Comparison of ENCODE assay signal across 18 cellular contexts in the genomic region with DNA sequence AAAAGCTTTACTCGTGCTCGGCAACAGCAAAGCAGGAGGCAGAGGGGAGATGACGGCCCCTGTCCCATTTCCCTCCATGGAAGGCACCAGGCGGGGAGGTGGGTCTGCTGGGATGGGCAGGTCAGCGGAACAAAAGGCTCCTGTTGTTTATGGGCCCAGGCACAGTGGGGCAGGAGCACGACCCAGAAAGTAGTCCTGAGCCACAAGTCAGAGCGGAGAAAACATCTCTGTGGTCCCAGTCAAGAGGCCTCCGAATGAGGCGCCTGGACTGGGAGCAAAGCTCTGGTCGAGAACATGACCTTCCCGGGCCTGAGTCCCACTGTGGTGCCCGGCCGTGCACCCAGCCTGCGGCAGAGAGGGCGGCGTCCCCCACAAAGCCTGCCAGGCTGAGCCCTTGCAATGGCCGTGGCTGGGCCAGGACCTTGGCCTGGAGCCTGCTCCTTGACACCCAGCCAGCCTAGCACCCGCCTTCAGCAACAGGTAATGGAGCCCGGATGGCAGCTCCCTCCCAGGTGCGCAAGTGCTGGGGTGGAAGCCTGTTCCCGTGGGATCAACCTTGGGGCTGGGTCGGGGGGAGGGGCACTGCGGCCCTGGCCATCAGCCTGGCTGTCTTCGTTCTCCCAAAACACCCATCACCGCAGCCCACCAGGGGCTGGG. TPM values are rescaled to one million over a fixed set of nuclear protein-coding genes. Genes with fewer than 3 reads are reported as not detected.
DNase-seq lines count a peak whose midpoint lies in the region; ATAC-seq, FAIRE-seq and TF ChIP-seq lines count a peak whose summit lies in the region.
"Had no signal": no experiment of that assay in that cellular context is flagged by ENCODE, and none has a peak within 500 bp of the region (broad histone marks: within the 10 kb centered on the region; RNA-seq: fewer than 3 reads in every experiment).

No MANE protein-coding gene starts in this region.

- H4K20me1 ChIP-seq in HCT116 (ENCODE audit: insufficient read depth) (no peaks in the 10 kb centered on the region), K562 (replicated peaks; ENCODE audit: control insufficient read depth, insufficient read depth, low read length) (0 out of 2 replicates have a peak, but pooled peaks cover 4% of the 10 kb centered on the region)

- CTCF ChIA-PET in HCT116 (lab: Charles Lee) (no interaction called here), K562 (lab: Yijun Ruan, JAX; ENCODE audit: low intra/inter-chr PET ratio) (no interaction called here), HEK293T (lab: Yijun Ruan, JAX) (no interaction called here)

- WGBS in K562 (ENCODE audit: insufficient coverage, low coverage, missing lambda C conversion rate), result 91% methylated on average over 16 of the region's 25 CpGs
- WGBS in right lobe of liver (ENCODE audit: insufficient coverage, low coverage, low lambda C conversion rate, missing lambda C conversion rate), result 75% methylated on average over 7 of the region's 25 CpGs

- H3K79me2 ChIP-seq in HCT116 (ENCODE audit: insufficient read depth, low read length) (peaks cover 25% of the 10 kb centered on the region), K562 (ENCODE audit: control insufficient read depth, insufficient read depth, low read length) (peaks cover 24% of the 10 kb centered on the region)

- TF ChIP-seq EP300 in K562 (IDR thresholded peaks at IDR 0.05; ENCODE audit: low read length), result no peak

- H2AFZ ChIP-seq in HCT116 (ENCODE audit: low read depth, low read length, poor library complexity, severe bottlenecking), result no peak overlapping the region
- H2AFZ ChIP-seq in K562 (ENCODE audit: low read depth, low read length), result no peak overlapping the region

- H3K9ac ChIP-seq in HCT116 (ENCODE audit: low read length) (no peak overlapping the region), K562 (ENCODE audit: insufficient read depth in 1 of 2, low read depth in 2 of 2, low read length in 2 of 2) (peak overlapping the region in 1 of 2 experiments; percentile 65; a peak in 2 of 4 replicates)

- POLR2A ChIA-PET in HCT116 (lab: Charles Lee) (no interaction called here), K562 (lab: Yijun Ruan, JAX) (interaction anchor here (0.6 kb wide), 1 partner anchor 10 kb away, joined by 3 read pairs; the partner anchor contains the start of gene DCXR), HEK293T (lab: Yijun Ruan, JAX) (no interaction called here)

- TF ChIP-seq CTCF in HCT116 (IDR thresholded peaks at IDR 0.05 in 2 of 3, conservative IDR thresholded peaks at IDR 0.05 in 1 of 3; ENCODE audit: borderline replicate concordance in 1 of 3, insufficient read depth in 1 of 3, low read depth in 2 of 3, low read length in 2 of 3) (no peak), K562 (IDR thresholded peaks at IDR 0.05 in 2 of 3, conservative IDR thresholded peaks at IDR 0.05 in 1 of 3; ENCODE audit: insufficient read depth in 2 of 3, low read depth in 1 of 3, low read length in 3 of 3) (no peak), right lobe of liver (IDR thresholded peaks at IDR 0.05) (no peak)

- no peak for ATAC-seq in CD4-positive, CD25-positive, alpha-beta regulatory T cell (ENCODE audit: low read depth in 2 of 2)
- ATAC-seq in HCT116 (no peak), K562 (no peak), right lobe of liver (peak; percentile 36 to 84 (median 65)), HG03095 (IDR thresholded peaks at IDR 0.05; ENCODE audit: unreplicated experiment) (no peak), GM21423 (IDR thresholded peaks at IDR 0.05; ENCODE audit: unreplicated experiment) (no peak)
- ATAC-seq: GM12878 had no signal

- no peaks in the 10 kb centered on the region for H3K27me3 Mint-ChIP-seq in CD4-positive, CD25-positive, alpha-beta regulatory T cell
- no peaks in the 10 kb centered on the region for H3K27me3 Mint-ChIP-seq in activated T-helper 2 cell treated with anti-CD3 and anti-CD28 coated beads, Interferon-gamma antibody, Interleukin-2, Interleukin-4, amounts not matched to agents 10 μg/mL and 5 μg/mL and 100 μg/mL, durations not matched to agents 14 hours and 24 hours and 36 hours (ENCODE audit: low read depth)

- H3K4me1 ChIP-seq in CD4-positive, CD25-positive, alpha-beta regulatory T cell (ENCODE audit: control insufficient read depth, insufficient read depth, low read length, poor library complexity, severe bottlenecking), result peaks cover 14% of the 10 kb centered on the region
- H3K4me1 ChIP-seq in HCT116 (ENCODE audit: control insufficient read depth in 1 of 2, insufficient read depth in 2 of 2, low read length in 2 of 2) (peaks cover 8 to 15% of the 10 kb centered on the region in 2 experiments; a peak in 3 of 4 replicates), K562 (replicated peaks in 1 of 2; ENCODE audit: control insufficient read depth in 2 of 2, insufficient read depth in 2 of 2, low read length in 2 of 2) (peaks cover 6 to 72% of the 10 kb centered on the region in 2 experiments; a peak in 3 of 5 replicates), right lobe of liver (peaks cover 0 to 22% (median 8%) of the 10 kb centered on the region in 4 donors)

- in situ Hi-C loops in K562 (cut with MboI), result no loop called here

- peaks cover 0 to 20% (median 5%) of the 10 kb centered on the region in 4 donors for H3K4me1 Mint-ChIP-seq in CD4-positive, CD25-positive, alpha-beta regulatory T cell
- H3K4me1 Mint-ChIP-seq in activated T-helper 2 cell treated with anti-CD3 and anti-CD28 coated beads, Interferon-gamma antibody, Interleukin-2, Interleukin-4, amounts not matched to agents 10 μg/mL and 5 μg/mL and 100 μg/mL, durations not matched to agents 14 hours and 24 hours and 36 hours (ENCODE audit: low read depth), result peaks cover 7% of the 10 kb centered on the region

- RAD21 ChIA-PET in HCT116 (lab: Charles Lee; ENCODE audit: low non-redundant PET in 1 of 2, low total read pairs in 2 of 2, uncharacterized antibody in 2 of 2, unreplicated experiment in 2 of 2), result interaction anchor here in 1 of 2 experiments (0.7 kb wide), 1 partner anchor 28 kb away, joined by 3 read pairs; no protein-coding TSS in a partner anchor

- H3K9me3 Mint-ChIP-seq in CD4-positive, CD25-positive, alpha-beta regulatory T cell, result peaks cover 0 to 1% (median 0%) of the 10 kb centered on the region in 7 donors
- no peaks in the 10 kb centered on the region for H3K9me3 Mint-ChIP-seq in activated T-helper 2 cell treated with anti-CD3 and anti-CD28 coated beads, Interferon-gamma antibody, Interleukin-2, Interleukin-4, amounts not matched to agents 10 μg/mL and 5 μg/mL and 100 μg/mL, durations not matched to agents 14 hours and 24 hours and 36 hours
- H3K9me3 Mint-ChIP-seq: CD14-positive monocyte had no signal

- intact Hi-C loops in HCT116 (cut with micrococcal nuclease), result no loop called here
- intact Hi-C loops in K562 (cut with micrococcal nuclease), result no loop called here
- intact Hi-C loops in right lobe of liver (cut with DNase I), result no loop called here
- intact Hi-C loops in activated T-helper 2 cell treated with anti-CD3 and anti-CD28 coated beads, Interferon-gamma antibody, Interleukin-2, Interleukin-4, amounts not matched to agents 10 μg/mL and 5 μg/mL and 100 μg/mL, durations not matched to agents 14 hours and 24 hours and 36 hours (cut with micrococcal nuclease), result no loop called here

- H3K4me2 ChIP-seq in HCT116 (ENCODE audit: low read length) (no peak overlapping the region), K562 (ENCODE audit: insufficient read depth, low read length) (no peak overlapping the region)

- no peak for TF ChIP-seq RAD21 in HCT116 (IDR thresholded peaks at IDR 0.05; ENCODE audit: low read depth)
- TF ChIP-seq RAD21 in K562 (CRISPR knock-in tag; conservative IDR thresholded peaks at IDR 0.05 in 1 of 2, IDR thresholded peaks at IDR 0.05 in 1 of 2), result no peak

- H3K27me3 ChIP-seq in CD4-positive, CD25-positive, alpha-beta regulatory T cell (ENCODE audit: control insufficient read depth, insufficient read depth, low read length), result no peaks in the 10 kb centered on the region
- no peaks in the 10 kb centered on the region for H3K27me3 ChIP-seq in HCT116 (ENCODE audit: insufficient read depth, low read length)
- H3K27me3 ChIP-seq in K562 (ENCODE audit: control insufficient read depth in 2 of 2, insufficient read depth in 2 of 2, low read length in 2 of 2), result no peaks in the 10 kb centered on the region
- H3K27me3 ChIP-seq in right lobe of liver, result no peaks in the 10 kb centered on the region

- peaks cover 2% of the 10 kb centered on the region for H3K9me1 ChIP-seq in K562 (ENCODE audit: control insufficient read depth, insufficient read depth, low read length)

- no peaks in the 10 kb centered on the region for H3K36me3 ChIP-seq in CD4-positive, CD25-positive, alpha-beta regulatory T cell (ENCODE audit: control insufficient read depth, insufficient read depth, low read length)
- H3K36me3 ChIP-seq in HCT116 (ENCODE audit: control insufficient read depth in 1 of 2, insufficient read depth in 2 of 2, low read length in 2 of 2) (peaks cover 7 to 19% of the 10 kb centered on the region in 2 experiments; a peak in 2 of 4 replicates), K562 (ENCODE audit: control insufficient read depth, insufficient read depth, low read length) (peaks cover 39% of the 10 kb centered on the region; the same call in 2 of the 3 replicates), right lobe of liver (peaks cover 0 to 3% (median under 1%) of the 10 kb centered on the region in 4 donors)

- peaks cover 7% of the 10 kb centered on the region for H3K36me3 Mint-ChIP-seq in CD4-positive, CD25-positive, alpha-beta regulatory T cell
- H3K36me3 Mint-ChIP-seq in activated T-helper 2 cell treated with anti-CD3 and anti-CD28 coated beads, Interferon-gamma antibody, Interleukin-2, Interleukin-4, amounts not matched to agents 10 μg/mL and 5 μg/mL and 100 μg/mL, durations not matched to agents 14 hours and 24 hours and 36 hours (ENCODE audit: low read depth), result peaks cover 5% of the 10 kb centered on the region

- H3K27ac Mint-ChIP-seq in CD4-positive, CD25-positive, alpha-beta regulatory T cell, result no peak overlapping the region
- H3K27ac Mint-ChIP-seq in activated T-helper 2 cell treated with anti-CD3 and anti-CD28 coated beads, Interferon-gamma antibody, Interleukin-2, Interleukin-4, amounts not matched to agents 10 μg/mL and 5 μg/mL and 100 μg/mL, durations not matched to agents 14 hours and 24 hours and 36 hours, result no peak overlapping the region

- H3K9me2 ChIP-seq in HCT116 (ENCODE audit: insufficient read depth), result no peaks in the 10 kb centered on the region

- no peak overlapping the region for H3K4me3 ChIP-seq in CD4-positive, CD25-positive, alpha-beta regulatory T cell (ENCODE audit: low read depth, low read length)
- H3K4me3 ChIP-seq in HCT116 (replicated peaks in 1 of 2; ENCODE audit: low read depth in 1 of 2, low read length in 2 of 2), result no peak overlapping the region
- no peak overlapping the region for H3K4me3 ChIP-seq in K562
- no peak overlapping the region for H3K4me3 ChIP-seq in right lobe of liver
- H3K4me3 ChIP-seq: GM12878, HAP-1 had no signal

- no peak for FAIRE-seq in K562 (lab: Jason Lieb, UNC)
- FAIRE-seq: G401.6, GM12878 had no signal

- peak overlapping the region in 3 of 4 donors; percentile 52 to 83 (median 66) for H3K4me3 Mint-ChIP-seq in CD4-positive, CD25-positive, alpha-beta regulatory T cell
- H3K4me3 Mint-ChIP-seq in activated T-helper 2 cell treated with anti-CD3 and anti-CD28 coated beads, Interferon-gamma antibody, Interleukin-2, Interleukin-4, amounts not matched to agents 10 μg/mL and 5 μg/mL and 100 μg/mL, durations not matched to agents 14 hours and 24 hours and 36 hours (ENCODE audit: low read depth), result no peak overlapping the region
- H3K4me3 Mint-ChIP-seq: CD14-positive monocyte had no signal

- H3K9me3 ChIP-seq in CD4-positive, CD25-positive, alpha-beta regulatory T cell (ENCODE audit: control insufficient read depth in 2 of 2, low read length in 2 of 2), result no peaks in the 10 kb centered on the region
- H3K9me3 ChIP-seq in HCT116 (ENCODE audit: control insufficient read depth in 1 of 2, insufficient read depth in 1 of 2, low read depth in 1 of 2, low read length in 2 of 2) (no peaks in the 10 kb centered on the region), K562 (replicated peaks; ENCODE audit: control insufficient read depth, insufficient read depth, low read depth, low read length) (no peaks in the 10 kb centered on the region), right lobe of liver (no peaks in the 10 kb centered on the region)
- H3K9me3 ChIP-seq: HAP-1 had no signal

- TF ChIP-seq POLR2A in HCT116 (IDR thresholded peaks at IDR 0.05; ENCODE audit: borderline replicate concordance, extremely low read depth, insufficient read depth, insufficient read length), result no peak
- TF ChIP-seq POLR2A in K562 (conservative IDR thresholded peaks at IDR 0.05), result no peak
- TF ChIP-seq POLR2A in right lobe of liver (IDR thresholded peaks at IDR 0.05), result no peak

- TSS peak; percentile 22 for BruUV-seq in HCT116 (replicated peaks; lab: Mats Ljungman, UMichigan)
- no TSS peak for BruUV-seq in K562 (replicated peaks; lab: Mats Ljungman, UMichigan)

- H3K27ac ChIP-seq in CD4-positive, CD25-positive, alpha-beta regulatory T cell (ENCODE audit: insufficient read depth, low read length, poor library complexity, severe bottlenecking), result no peak overlapping the region
- H3K27ac ChIP-seq in HCT116 (ENCODE audit: low read depth, low read length) (no peak overlapping the region; the same call in 1 of the 2 replicates), K562 (ENCODE audit: extremely low read depth, low read depth, low read length) (no peak overlapping the region), right lobe of liver (peak overlapping the region in 1 of 3 donors; percentile 33)

- DNase-seq in CD4-positive, CD25-positive, alpha-beta regulatory T cell, result no peak
- DNase-seq in HCT116 (ENCODE audit: low read depth, low spot score), result no peak
- peak in 1 of 4 experiments; percentile 11 for DNase-seq in K562 (ENCODE audit: extremely low read depth in 1 of 4, low spot score in 3 of 4)
- peak in 2 of 3 donors; percentile 92 to 93 for DNase-seq in right lobe of liver
- DNase-seq in activated T-helper 2 cell treated with anti-CD3 and anti-CD28 coated beads, Interferon-gamma antibody, Interleukin-2, Interleukin-4, amounts not matched to agents 10 μg/mL and 5 μg/mL and 100 μg/mL, durations not matched to agents 14 hours and 24 hours and 36 hours (ENCODE audit: low spot score), result no peak
- DNase-seq in HEK293T (ENCODE audit: extremely low spot score), result no peak
- DNase-seq: DMS79 treated with DMSO at 0.1 percent for 48 hours, KBM-7, NCI-H1048, NCI-H146, NCI-H2081 treated with DMSO at 0.1 percent for 48 hours, NCI-H524 had no signal

RNA-seq across cellular contexts. Expression of gene RFNG, which starts 3.6 kb away (rescaled TPM):
- total RNA-seq in CD4-positive, CD25-positive, alpha-beta regulatory T cell, result 35.1 TPM
- polyA plus RNA-seq in CD4-positive, CD25-positive, alpha-beta regulatory T cell, result 1 to 10 TPM; 3.2 to 5.6 (median 4.4) TPM
- 52.0 TPM for total RNA-seq in HCT116 (2021; ENCODE audit: unreplicated experiment)
- polyA plus RNA-seq in HCT116 (2012), result 53.5 and 62.2 TPM in 2 replicates
- total RNA-seq in K562 (2011; cell fraction: chromatin; rRNA removed; ENCODE audit: low replicate concordance), result 23.1 and 61.7 TPM in 2 replicates
- 74.4 and 74.9 TPM in 2 replicates for total RNA-seq in K562 (2011; cell fraction: nucleolus; rRNA removed)
- 36.5 and 40.5 TPM in 2 replicates for total RNA-seq in K562 (2011; cell fraction: nucleoplasm; rRNA removed)
- 23.6 and 28.4 TPM in 2 replicates for total RNA-seq in K562 (2014; rRNA removed)
- 6.5 and 9.5 TPM in 2 replicates for total RNA-seq in K562 (2014; rRNA removed; fragmentation: Illumina TruSeq; extraction: Trizol)
- 11.1 and 14.3 TPM in 2 replicates for total RNA-seq in K562 (2015; rRNA removed; fragmentation: Illumina TruSeq; extraction: Trizol)
- total RNA-seq in K562 (2021), result 26.9 and 30.2 TPM in 2 replicates
- 9.2 and 17.2 TPM in 2 replicates for polyA plus RNA-seq in K562 (2011; rRNA removed)
- 12.2 and 23.8 TPM in 2 replicates for polyA plus RNA-seq in K562 (2011; cell fraction: cytosol; rRNA removed)
- polyA plus RNA-seq in K562 (2011; cell fraction: nucleus; rRNA removed), result 144 and 164 TPM in 2 replicates
- 16.9 and 35.2 TPM in 2 replicates for polyA plus RNA-seq in K562 (2012)
- 9.0 and 18.5 TPM in 2 replicates for polyA plus RNA-seq in K562 (2014; fragmentation: Illumina TruSeq; extraction: Trizol)
- under 1 TPM; 0.32 to 0.66 TPM for polyA plus RNA-seq in K562 (2014; fragmentation: Nextera tagmentation; extraction: Ambion mirVana)
- 32.6 and 32.8 TPM in 2 replicates for polyA plus RNA-seq in K562 (2014; rRNA removed)
- polyA minus RNA-seq in K562 (2011; rRNA and poly(A)+ RNA removed), result 2.0 TPM in 2 replicates
- polyA minus RNA-seq in K562 (2011; cell fraction: cytosol; rRNA and poly(A)+ RNA removed), result 11.7 and 13.1 TPM in 2 replicates
- 11.4 and 14.3 TPM in 2 replicates for polyA minus RNA-seq in K562 (2011; cell fraction: nucleus; rRNA and poly(A)+ RNA removed)
- 10 to 100 TPM; 29.9 to 53.3 (median 43.7) TPM for total RNA-seq in right lobe of liver
- total RNA-seq in activated T-helper 2 cell treated with anti-CD3 and anti-CD28 coated beads, Interferon-gamma antibody, Interleukin-2, Interleukin-4, amounts not matched to agents 10 μg/mL and 5 μg/mL and 100 μg/mL, durations not matched to agents 14 hours and 24 hours and 36 hours, result 21.8 and 21.9 TPM in 2 replicates

RNA-seq across cellular contexts. Expression of gene GPS1, which starts 3.7 kb away (rescaled TPM):
- 87.5 TPM for total RNA-seq in CD4-positive, CD25-positive, alpha-beta regulatory T cell
- polyA plus RNA-seq in CD4-positive, CD25-positive, alpha-beta regulatory T cell, result 100 to 1,000 TPM; 128 to 170 (median 162) TPM
- total RNA-seq in HCT116 (2021; ENCODE audit: unreplicated experiment) (205 TPM), K562 (2014; rRNA removed) (137 and 183 TPM in 2 replicates), K562 (2014; rRNA removed; fragmentation: Illumina TruSeq; extraction: Trizol) (17.5 and 26.3 TPM in 2 replicates), K562 (2015; rRNA removed; fragmentation: Illumina TruSeq; extraction: Trizol) (69.9 and 72.5 TPM in 2 replicates), K562 (2021) (162 and 167 TPM in 2 replicates), right lobe of liver (10 to 100 TPM; 46.5 to 93.5 (median 62.1) TPM)
- 154 and 156 TPM in 2 replicates for polyA plus RNA-seq in HCT116 (2012)
- 57.5 and 207 TPM in 2 replicates for total RNA-seq in K562 (2011; cell fraction: chromatin; rRNA removed; ENCODE audit: low replicate concordance)
- 178 and 205 TPM in 2 replicates for total RNA-seq in K562 (2011; cell fraction: nucleolus; rRNA removed)
- total RNA-seq in K562 (2011; cell fraction: nucleoplasm; rRNA removed), result 87.8 and 88.8 TPM in 2 replicates
- polyA plus RNA-seq in K562 (2011; rRNA removed) (57.0 and 88.5 TPM in 2 replicates), K562 (2014; fragmentation: Illumina TruSeq; extraction: Trizol) (74.5 and 111 TPM in 2 replicates), K562 (2014; fragmentation: Nextera tagmentation; extraction: Ambion mirVana) (10 to 100 TPM in 1 of 2 experiments, 1 to 10 TPM in 1; 3.1 to 13.4 TPM), K562 (2014; rRNA removed) (112 and 123 TPM in 2 replicates)
- 94.2 and 226 TPM in 2 replicates for polyA plus RNA-seq in K562 (2011; cell fraction: cytosol; rRNA removed)
- 212 and 255 TPM in 2 replicates for polyA plus RNA-seq in K562 (2011; cell fraction: nucleus; rRNA removed)
- polyA plus RNA-seq in K562 (2012), result 103 and 115 TPM in 2 replicates
- 31.9 and 46.4 TPM in 2 replicates for polyA minus RNA-seq in K562 (2011; rRNA and poly(A)+ RNA removed)
- 71.4 and 74.6 TPM in 2 replicates for polyA minus RNA-seq in K562 (2011; cell fraction: cytosol; rRNA and poly(A)+ RNA removed)
- polyA minus RNA-seq in K562 (2011; cell fraction: nucleus; rRNA and poly(A)+ RNA removed), result 72.3 and 75.2 TPM in 2 replicates
- 103 TPM in 2 replicates for total RNA-seq in activated T-helper 2 cell treated with anti-CD3 and anti-CD28 coated beads, Interferon-gamma antibody, Interleukin-2, Interleukin-4, amounts not matched to agents 10 μg/mL and 5 μg/mL and 100 μg/mL, durations not matched to agents 14 hours and 24 hours and 36 hours

RNA-seq across cellular contexts. Expression of gene DCXR, which starts 10.5 kb away (rescaled TPM):
- total RNA-seq in CD4-positive, CD25-positive, alpha-beta regulatory T cell, result 96.9 TPM
- polyA plus RNA-seq in CD4-positive, CD25-positive, alpha-beta regulatory T cell, result 100 to 1,000 TPM; 125 to 150 (median 131) TPM
- total RNA-seq in HCT116 (2021; ENCODE audit: unreplicated experiment), result 306 TPM
- polyA plus RNA-seq in HCT116 (2012), result 324 and 351 TPM in 2 replicates
- total RNA-seq in K562 (2011; cell fraction: chromatin; rRNA removed; ENCODE audit: low replicate concordance), result 78.8 and 254 TPM in 2 replicates
- total RNA-seq in K562 (2011; cell fraction: nucleolus; rRNA removed), result 329 and 354 TPM in 2 replicates
- 133 and 150 TPM in 2 replicates for total RNA-seq in K562 (2011; cell fraction: nucleoplasm; rRNA removed)
- total RNA-seq in K562 (2014; rRNA removed), result 165 and 194 TPM in 2 replicates
- total RNA-seq in K562 (2014; rRNA removed; fragmentation: Illumina TruSeq; extraction: Trizol), result 41.1 and 66.0 TPM in 2 replicates
- 76.0 and 90.0 TPM in 2 replicates for total RNA-seq in K562 (2015; rRNA removed; fragmentation: Illumina TruSeq; extraction: Trizol)
- total RNA-seq in K562 (2021), result 235 and 256 TPM in 2 replicates
- polyA plus RNA-seq in K562 (2011; rRNA removed), result 156 and 201 TPM in 2 replicates
- 404 and 845 TPM in 2 replicates for polyA plus RNA-seq in K562 (2011; cell fraction: cytosol; rRNA removed)
- polyA plus RNA-seq in K562 (2011; cell fraction: nucleus; rRNA removed), result 611 and 714 TPM in 2 replicates
- 229 and 244 TPM in 2 replicates for polyA plus RNA-seq in K562 (2012)
- polyA plus RNA-seq in K562 (2014; fragmentation: Illumina TruSeq; extraction: Trizol), result 243 and 274 TPM in 2 replicates
- polyA plus RNA-seq in K562 (2014; fragmentation: Nextera tagmentation; extraction: Ambion mirVana), result 10 to 100 TPM; 21.3 to 50.3 TPM
- polyA plus RNA-seq in K562 (2014; rRNA removed), result 229 and 261 TPM in 2 replicates
- polyA minus RNA-seq in K562 (2011; rRNA and poly(A)+ RNA removed), result 34.8 and 73.6 TPM in 2 replicates
- polyA minus RNA-seq in K562 (2011; cell fraction: cytosol; rRNA and poly(A)+ RNA removed), result 67.3 and 81.5 TPM in 2 replicates
- polyA minus RNA-seq in K562 (2011; cell fraction: nucleus; rRNA and poly(A)+ RNA removed), result 104 and 111 TPM in 2 replicates
- 1,000 to 10,000 TPM in 2 of 6 experiments, 100 to 1,000 TPM in 4; 389 to 1,607 (median 735) TPM for total RNA-seq in right lobe of liver
- 138 and 145 TPM in 2 replicates for total RNA-seq in activated T-helper 2 cell treated with anti-CD3 and anti-CD28 coated beads, Interferon-gamma antibody, Interleukin-2, Interleukin-4, amounts not matched to agents 10 μg/mL and 5 μg/mL and 100 μg/mL, durations not matched to agents 14 hours and 24 hours and 36 hours

RNA-seq across cellular contexts. Expression of gene RAC3, which starts 16.6 kb away (rescaled TPM):
- total RNA-seq in CD4-positive, CD25-positive, alpha-beta regulatory T cell, result 3.6 TPM
- under 1 TPM in 1 of 4 donors, not detected in 3; 0.26 TPM for polyA plus RNA-seq in CD4-positive, CD25-positive, alpha-beta regulatory T cell
- total RNA-seq in HCT116 (2021; ENCODE audit: unreplicated experiment) (120 TPM), K562 (2014; rRNA removed) (292 and 377 TPM in 2 replicates), K562 (2014; rRNA removed; fragmentation: Illumina TruSeq; extraction: Trizol) (21.8 and 30.5 TPM in 2 replicates), K562 (2015; rRNA removed; fragmentation: Illumina TruSeq; extraction: Trizol) (91.3 and 98.6 TPM in 2 replicates), K562 (2021) (133 and 139 TPM in 2 replicates), right lobe of liver (1 to 10 TPM; 3.4 to 9.0 (median 5.4) TPM)
- 114 and 123 TPM in 2 replicates for polyA plus RNA-seq in HCT116 (2012)
- total RNA-seq in K562 (2011; cell fraction: chromatin; rRNA removed; ENCODE audit: low replicate concordance), result 19.4 and 85.2 TPM in 2 replicates
- 134 and 179 TPM in 2 replicates for total RNA-seq in K562 (2011; cell fraction: nucleolus; rRNA removed)
- total RNA-seq in K562 (2011; cell fraction: nucleoplasm; rRNA removed), result 71.3 and 86.0 TPM in 2 replicates
- polyA plus RNA-seq in K562 (2011; rRNA removed) (118 and 135 TPM in 2 replicates), K562 (2014; fragmentation: Illumina TruSeq; extraction: Trizol) (137 and 193 TPM in 2 replicates), K562 (2014; fragmentation: Nextera tagmentation; extraction: Ambion mirVana) (under 1 TPM; 0.23 to 0.28 TPM), K562 (2014; rRNA removed) (281 and 307 TPM in 2 replicates)
- 275 and 623 TPM in 2 replicates for polyA plus RNA-seq in K562 (2011; cell fraction: cytosol; rRNA removed)
- polyA plus RNA-seq in K562 (2011; cell fraction: nucleus; rRNA removed), result 159 and 273 TPM in 2 replicates
- polyA plus RNA-seq in K562 (2012), result 51.3 and 82.3 TPM in 2 replicates
- polyA minus RNA-seq in K562 (2011; rRNA and poly(A)+ RNA removed), result 16.0 and 29.2 TPM in 2 replicates
- polyA minus RNA-seq in K562 (2011; cell fraction: cytosol; rRNA and poly(A)+ RNA removed), result 66.2 and 68.0 TPM in 2 replicates
- 52.2 and 55.2 TPM in 2 replicates for polyA minus RNA-seq in K562 (2011; cell fraction: nucleus; rRNA and poly(A)+ RNA removed)
- 15.4 and 18.4 TPM in 2 replicates for total RNA-seq in activated T-helper 2 cell treated with anti-CD3 and anti-CD28 coated beads, Interferon-gamma antibody, Interleukin-2, Interleukin-4, amounts not matched to agents 10 μg/mL and 5 μg/mL and 100 μg/mL, durations not matched to agents 14 hours and 24 hours and 36 hours
- polyA plus RNA-seq: CD14-positive monocyte had no signal

RNA-seq across cellular contexts. Expression of gene DUS1L, which starts 17.6 kb away (rescaled TPM):
- 128 TPM for total RNA-seq in CD4-positive, CD25-positive, alpha-beta regulatory T cell
- 10 to 100 TPM; 49.3 to 91.5 (median 62.3) TPM for polyA plus RNA-seq in CD4-positive, CD25-positive, alpha-beta regulatory T cell
- total RNA-seq in HCT116 (2021; ENCODE audit: unreplicated experiment) (176 TPM), K562 (2014; rRNA removed) (203 and 249 TPM in 2 replicates), K562 (2014; rRNA removed; fragmentation: Illumina TruSeq; extraction: Trizol) (45.0 and 57.5 TPM in 2 replicates), K562 (2015; rRNA removed; fragmentation: Illumina TruSeq; extraction: Trizol) (83.1 and 83.9 TPM in 2 replicates), K562 (2021) (193 and 209 TPM in 2 replicates), right lobe of liver (100 to 1,000 TPM in 2 of 6 experiments, 10 to 100 TPM in 4; 61.8 to 115 (median 89.9) TPM)
- 120 and 129 TPM in 2 replicates for polyA plus RNA-seq in HCT116 (2012)
- total RNA-seq in K562 (2011; cell fraction: chromatin; rRNA removed; ENCODE audit: low replicate concordance), result 125 and 499 TPM in 2 replicates
- 452 and 491 TPM in 2 replicates for total RNA-seq in K562 (2011; cell fraction: nucleolus; rRNA removed)
- 177 and 203 TPM in 2 replicates for total RNA-seq in K562 (2011; cell fraction: nucleoplasm; rRNA removed)
- polyA plus RNA-seq in K562 (2011; rRNA removed) (60.1 and 77.0 TPM in 2 replicates), K562 (2014; fragmentation: Illumina TruSeq; extraction: Trizol) (97.2 and 99.8 TPM in 2 replicates), K562 (2014; fragmentation: Nextera tagmentation; extraction: Ambion mirVana) (10 to 100 TPM in 1 of 2 experiments, 1 to 10 TPM in 1; 7.8 to 11.3 TPM), K562 (2014; rRNA removed) (201 and 210 TPM in 2 replicates)
- 62.4 and 118 TPM in 2 replicates for polyA plus RNA-seq in K562 (2011; cell fraction: cytosol; rRNA removed)
- polyA plus RNA-seq in K562 (2011; cell fraction: nucleus; rRNA removed), result 712 and 945 TPM in 2 replicates
- 123 and 178 TPM in 2 replicates for polyA plus RNA-seq in K562 (2012)
- 17.2 and 22.2 TPM in 2 replicates for polyA minus RNA-seq in K562 (2011; rRNA and poly(A)+ RNA removed)
- polyA minus RNA-seq in K562 (2011; cell fraction: cytosol; rRNA and poly(A)+ RNA removed), result 54.0 and 54.3 TPM in 2 replicates
- 179 and 184 TPM in 2 replicates for polyA minus RNA-seq in K562 (2011; cell fraction: nucleus; rRNA and poly(A)+ RNA removed)
- 154 and 179 TPM in 2 replicates for total RNA-seq in activated T-helper 2 cell treated with anti-CD3 and anti-CD28 coated beads, Interferon-gamma antibody, Interleukin-2, Interleukin-4, amounts not matched to agents 10 μg/mL and 5 μg/mL and 100 μg/mL, durations not matched to agents 14 hours and 24 hours and 36 hours

Comparison
In these comparisons a context has a peak if more than half of its experiments do, and no peak if none do; other contexts are left out.
1. ATAC-seq: peak in right lobe of liver (4 of 4); none in CD4-positive, CD25-positive, alpha-beta regulatory T cell (0 of 2), HCT116 (single experiment), K562 (single experiment), HG03095 (single experiment) and GM21423 (single experiment).
2. DNase-seq: peak in right lobe of liver (2 of 3); none in CD4-positive, CD25-positive, alpha-beta regulatory T cell (0 of 3), HCT116 (single experiment), activated T-helper 2 cell treated with anti-CD3 and anti-CD28 coated beads, Interferon-gamma antibody, Interleukin-2, Interleukin-4, amounts not matched to agents 10 μg/mL and 5 μg/mL and 100 μg/mL, durations not matched to agents 14 hours and 24 hours and 36 hours (single experiment) and HEK293T (single experiment).